ENCODE assay signal across 13 cellular contexts in the genomic region with DNA sequence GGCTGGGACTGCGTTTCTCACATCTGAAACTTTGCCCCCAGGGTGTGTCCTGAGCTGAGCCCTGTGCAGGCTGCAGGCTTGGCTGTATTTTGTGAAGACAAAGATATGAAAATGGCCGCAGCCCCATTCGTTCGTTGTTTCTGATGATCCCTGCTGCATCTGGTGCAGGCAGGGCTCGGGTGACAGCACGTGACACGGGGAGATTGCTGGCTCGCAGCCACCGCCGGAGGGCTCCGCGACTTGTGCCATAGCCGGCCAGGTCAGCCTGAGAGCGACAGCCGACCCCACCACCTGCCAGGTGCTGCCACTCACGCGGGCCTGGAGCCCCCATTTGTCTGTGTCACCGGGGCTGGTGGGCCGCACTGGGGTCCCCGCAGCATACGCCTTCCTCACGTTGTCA.
A peak's percentile ranks its signal among the peaks of the same experiment; 100 is the strongest.
DNase-seq lines count a peak whose midpoint lies in the region; ATAC-seq and TF ChIP-seq lines count a peak whose summit lies in the region.
"Had no signal": no experiment of that assay in that cellular context is flagged by ENCODE, and none has a peak within 500 bp of the region (broad histone marks: within the 10 kb centered on the region; RNA-seq: fewer than 3 reads in every experiment).

No MANE protein-coding gene starts in this region.

- no peak overlapping the region for H3K9ac ChIP-seq in neural progenitor cell

- ATAC-seq in HG02840 (IDR thresholded peaks at IDR 0.05; ENCODE audit: low FRiP score, unreplicated experiment) (no peak), sciatic nerve (no peak)
- ATAC-seq: foreskin keratinocyte had no signal

- H3K4me1 Mint-ChIP-seq in brain (peaks cover 79% of the 10 kb centered on the region), neural progenitor cell (peaks cover 40% of the 10 kb centered on the region)

- H3K9me3 Mint-ChIP-seq in brain: peaks cover 0 to 24% (median 19%) of the 10 kb centered on the region in 5 experiments
- peaks cover 19% of the 10 kb centered on the region for H3K9me3 Mint-ChIP-seq in neural progenitor cell
- H3K9me3 Mint-ChIP-seq: activated T-helper 1 cell treated with anti-CD3 and anti-CD28 coated beads, Interleukin-12 subunit alpha, Interleukin-12 subunit beta, Interleukin-2, Interleukin-4 antibody, amounts not matched to agents 30 ng/mL and 10 ng/mL and 1 ng/mL, durations not matched to agents 14 hours and 24 hours and 36 hours had no signal

- H3K4me3 Mint-ChIP-seq in brain: peak overlapping the region in 4 of 5 experiments; percentile 38 to 54 (median 40)
- H3K4me3 Mint-ChIP-seq in neural progenitor cell: peak overlapping the region; percentile 41
- H3K4me3 Mint-ChIP-seq: activated T-helper 1 cell treated with anti-CD3 and anti-CD28 coated beads, Interleukin-12 subunit alpha, Interleukin-12 subunit beta, Interleukin-2, Interleukin-4 antibody, amounts not matched to agents 30 ng/mL and 10 ng/mL and 1 ng/mL, durations not matched to agents 14 hours and 24 hours and 36 hours; B cell; IgD-negative memory B cell had no signal

- no peaks in the 10 kb centered on the region for H3K27me3 ChIP-seq in neural progenitor cell
- H3K27me3 ChIP-seq: foreskin keratinocyte had no signal

- DNase-seq in NCI-H2029 (lab: John Stamatoyannopoulos, UW) (peak; percentile 58), neural progenitor cell (ENCODE audit: low spot score) (no peak), hippocampal formation (lab: John Stamatoyannopoulos, UW) (no peak), inferior parietal cortex (ENCODE audit: extremely low spot score) (no peak), sciatic nerve (ENCODE audit: low spot score) (no peak)
- DNase-seq: central memory CD4-positive, alpha-beta T cell; foreskin keratinocyte had no signal

- peaks cover 6% of the 10 kb centered on the region for H3K9me3 ChIP-seq in neural progenitor cell (ENCODE audit: low read depth)

- no peak overlapping the region for H2AFZ ChIP-seq in neural progenitor cell (replicated peaks)

- H4K20me1 ChIP-seq in neural progenitor cell (ENCODE audit: low read depth): peaks cover 48% of the 10 kb centered on the region

- H3K36me3 Mint-ChIP-seq in brain: peaks cover 54% of the 10 kb centered on the region
- H3K36me3 Mint-ChIP-seq in neural progenitor cell: peaks cover 43% of the 10 kb centered on the region
- H3K36me3 Mint-ChIP-seq: IgD-negative memory B cell had no signal

- H3K27ac Mint-ChIP-seq in brain (peak overlapping the region; percentile 73 to 95 (median 92)), neural progenitor cell (no peak overlapping the region)
- H3K27ac Mint-ChIP-seq: activated T-helper 1 cell treated with anti-CD3 and anti-CD28 coated beads, Interleukin-12 subunit alpha, Interleukin-12 subunit beta, Interleukin-2, Interleukin-4 antibody, amounts not matched to agents 30 ng/mL and 10 ng/mL and 1 ng/mL, durations not matched to agents 14 hours and 24 hours and 36 hours; B cell had no signal

- H3F3A ChIP-seq in neural progenitor cell (ENCODE audit: low read depth): peaks cover 4% of the 10 kb centered on the region

- no peaks in the 10 kb centered on the region for H3K36me3 ChIP-seq in neural progenitor cell

- H3K4me3 ChIP-seq in neural progenitor cell: no peak overlapping the region

- intact Hi-C loops in sciatic nerve (cut with DNase I): no loop called here

- peaks cover 98% of the 10 kb centered on the region for H3K79me2 ChIP-seq in neural progenitor cell (ENCODE audit: low read depth)

- TF ChIP-seq CTCF in C4-2B (conservative IDR thresholded peaks at IDR 0.05) (no peak), brain (conservative IDR thresholded peaks at IDR 0.05) (no peak), neural progenitor cell (IDR thresholded peaks at IDR 0.05) (no peak)

- H3K27ac ChIP-seq in C4-2B (peak overlapping the region; percentile 80), neural progenitor cell (no peak overlapping the region)
- H3K27ac ChIP-seq: foreskin keratinocyte had no signal

- no peak overlapping the region for H3K4me2 ChIP-seq in neural progenitor cell

- peaks cover 7% of the 10 kb centered on the region for H3K4me1 ChIP-seq in neural progenitor cell

- H3K27me3 Mint-ChIP-seq in brain (no peaks in the 10 kb centered on the region), neural progenitor cell (ENCODE audit: insufficient read depth, low read depth) (peaks cover 8% of the 10 kb centered on the region)
